ENCODE assay signal across 30 cellular contexts in the genomic region with DNA sequence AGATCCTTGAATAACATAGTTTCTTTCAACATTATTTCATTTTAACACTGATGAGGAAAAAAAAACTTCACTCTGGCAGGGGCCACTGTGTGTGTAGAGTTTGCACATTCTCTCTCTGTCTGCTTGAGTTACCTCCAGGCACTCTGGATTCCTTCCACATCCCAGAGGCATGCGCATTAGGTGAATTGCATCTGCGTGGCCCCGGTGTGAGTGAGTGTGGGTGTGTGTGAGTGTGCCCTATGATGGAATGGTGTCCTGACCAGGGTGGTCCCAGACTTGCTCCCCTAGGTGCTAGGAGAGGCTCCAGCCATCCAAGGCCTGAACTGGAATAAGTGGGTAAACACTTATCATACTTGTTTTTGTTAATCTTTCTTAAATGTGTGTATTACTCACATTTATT.
"Had no signal": no experiment of that assay in that cellular context is flagged by ENCODE, and none has a peak within 500 bp of the region (broad histone marks: within the 10 kb centered on the region; RNA-seq: fewer than 3 reads in every experiment).

No MANE protein-coding gene starts in this region.

- H3K36me3 Mint-ChIP-seq: activated CD8-positive, alpha-beta memory T cell treated with anti-CD3 and anti-CD28 coated beads, Interleukin-2, amount 10 ng/mL, durations not matched to agents 7 days and 5 days; activated naive CD4-positive, alpha-beta T cell treated with anti-CD3 and anti-CD28 coated beads, Interleukin-2, amount 10 ng/mL, durations not matched to agents 7 days and 5 days; activated naive CD8-positive, alpha-beta T cell had no signal

- H3K27ac ChIP-seq: brain microvascular endothelial cell, cardiac muscle cell, WERI-Rb-1 had no signal

- H3K9me3 Mint-ChIP-seq: activated CD4-positive, alpha-beta memory T cell treated with anti-CD3 and anti-CD28 coated beads, Interleukin-2, amount 10 ng/mL, durations not matched to agents 7 days and 5 days; activated naive CD8-positive, alpha-beta T cell treated with anti-CD3 and anti-CD28 coated beads, Interleukin-2, amount 50 U/mL, for 24 hours had no signal

- H3K4me3 Mint-ChIP-seq: activated CD4-positive, alpha-beta memory T cell treated with anti-CD3 and anti-CD28 coated beads, Interleukin-2, amount 10 ng/mL, durations not matched to agents 7 days and 5 days; activated CD8-positive, alpha-beta memory T cell treated with anti-CD3 and anti-CD28 coated beads, Interleukin-2, amount 10 ng/mL, durations not matched to agents 7 days and 5 days; activated naive CD4-positive, alpha-beta T cell treated with anti-CD3 and anti-CD28 coated beads, Interleukin-2, amount 10 ng/mL, durations not matched to agents 7 days and 5 days; activated naive CD8-positive, alpha-beta T cell; activated naive CD8-positive, alpha-beta T cell treated with anti-CD3 and anti-CD28 coated beads, Interleukin-2, amount 50 U/mL, for 24 hours; activated T-helper 17 cell treated with anti-CD3 and anti-CD28 coated beads, Interleukin-2, amount 50 U/mL, for 72 hours; central memory CD8-positive, alpha-beta T cell had no signal

- H3K36me3 ChIP-seq: brain microvascular endothelial cell, cardiac muscle cell, WERI-Rb-1 had no signal

- H3K27ac Mint-ChIP-seq: activated CD4-positive, alpha-beta memory T cell treated with anti-CD3 and anti-CD28 coated beads, Interleukin-2, amount 10 ng/mL, durations not matched to agents 7 days and 5 days; activated CD8-positive, alpha-beta memory T cell treated with anti-CD3 and anti-CD28 coated beads, Interleukin-2, amount 10 ng/mL, durations not matched to agents 7 days and 5 days; activated naive CD4-positive, alpha-beta T cell treated with anti-CD3 and anti-CD28 coated beads, Interleukin-2, amount 10 ng/mL, durations not matched to agents 7 days and 5 days; activated naive CD8-positive, alpha-beta T cell; activated naive CD8-positive, alpha-beta T cell treated with anti-CD3 and anti-CD28 coated beads, Interleukin-2, amount 50 U/mL, for 24 hours; activated T-helper 17 cell treated with anti-CD3 and anti-CD28 coated beads, Interleukin-2, amount 50 U/mL, for 72 hours had no signal

- H3K27me3 ChIP-seq: brain microvascular endothelial cell, cardiac muscle cell had no signal

- H3K4me3 ChIP-seq: cardiac muscle cell, K562 had no signal

- ATAC-seq: activated CD8-positive, alpha-beta memory T cell treated with anti-CD3 and anti-CD28 coated beads, Interleukin-2, amount 10 ng/mL, durations not matched to agents 7 days and 5 days; activated naive CD8-positive, alpha-beta T cell treated with anti-CD3 and anti-CD28 coated beads, Interleukin-2, amount 50 U/mL, for 24 hours; activated T-helper 17 cell treated with anti-CD3 and anti-CD28 coated beads, Interleukin-2, amount 50 U/mL, for 72 hours; K562 had no signal

- H3K27me3 Mint-ChIP-seq: activated CD4-positive, alpha-beta memory T cell treated with anti-CD3 and anti-CD28 coated beads, Interleukin-2, amount 10 ng/mL, durations not matched to agents 7 days and 5 days; activated CD8-positive, alpha-beta memory T cell treated with anti-CD3 and anti-CD28 coated beads, Interleukin-2, amount 10 ng/mL, durations not matched to agents 7 days and 5 days; activated naive CD4-positive, alpha-beta T cell treated with anti-CD3 and anti-CD28 coated beads, Interleukin-2, amount 10 ng/mL, durations not matched to agents 7 days and 5 days; activated naive CD8-positive, alpha-beta T cell; activated naive CD8-positive, alpha-beta T cell treated with anti-CD3 and anti-CD28 coated beads, Interleukin-2, amount 50 U/mL, for 24 hours; activated T-helper 17 cell treated with anti-CD3 and anti-CD28 coated beads, Interleukin-2, amount 50 U/mL, for 72 hours; central memory CD8-positive, alpha-beta T cell had no signal

- DNase-seq: activated CD4-positive, alpha-beta memory T cell treated with anti-CD3 and anti-CD28 coated beads, Interleukin-2, amount 10 ng/mL, durations not matched to agents 7 days and 5 days; activated CD4-positive, alpha-beta T cell treated with anti-CD3 and anti-CD28 coated beads for 1 hour; activated CD4-positive, alpha-beta T cell treated with anti-CD3 and anti-CD28 coated beads for 48 hours; activated CD4-positive, CD25-positive, alpha-beta regulatory T cell; activated CD8-positive, alpha-beta memory T cell treated with anti-CD3 and anti-CD28 coated beads for 24 hours; activated CD8-positive, alpha-beta memory T cell treated with anti-CD3 and anti-CD28 coated beads, Interleukin-2, amount 10 ng/mL, durations not matched to agents 7 days and 5 days; activated CD8-positive, alpha-beta memory T cell treated with anti-CD3 and anti-CD28 coated beads, Interleukin-2, amount 50 U/mL, for 48 hours; activated gamma-delta T cell; activated naive CD4-positive, alpha-beta T cell treated with anti-CD3 and anti-CD28 coated beads, Interleukin-2, amount 10 ng/mL, durations not matched to agents 7 days and 5 days; activated naive CD8-positive, alpha-beta T cell treated with anti-CD3 and anti-CD28 coated beads, Interleukin-2, amount 50 U/mL, for 24 hours; activated T-cell treated with anti-CD3 and anti-CD28 coated beads, Interleukin-2, amount 50 U/mL, for 48 hours; anterior cingulate cortex; brain microvascular endothelial cell; NCI-H1105 treated with DMSO at 0.1 percent for 48 hours; NCI-H1436; NCI-H1694; NCI-H1930; NCI-H2081 treated with DMSO at 0.1 percent for 48 hours; NCI-H226; NCI-H446 treated with DMSO at 0.1 percent for 48 hours; NCI-H524 treated with DMSO at 0.1 percent for 48 hours; NK-92 treated with Interleukin-12 subunit alpha and Interleukin-12 subunit beta, amount 100 ng/mL, for 24 hours; Right ventricle myocardium superior; T1000; WERI-Rb-1 had no signal

- H3K4me1 Mint-ChIP-seq: activated CD4-positive, alpha-beta memory T cell treated with anti-CD3 and anti-CD28 coated beads, Interleukin-2, amount 10 ng/mL, durations not matched to agents 7 days and 5 days; activated CD8-positive, alpha-beta memory T cell treated with anti-CD3 and anti-CD28 coated beads, Interleukin-2, amount 10 ng/mL, durations not matched to agents 7 days and 5 days; activated naive CD4-positive, alpha-beta T cell treated with anti-CD3 and anti-CD28 coated beads, Interleukin-2, amount 10 ng/mL, durations not matched to agents 7 days and 5 days; activated naive CD8-positive, alpha-beta T cell treated with anti-CD3 and anti-CD28 coated beads, Interleukin-2, amount 50 U/mL, for 24 hours; activated T-helper 17 cell treated with anti-CD3 and anti-CD28 coated beads, Interleukin-2, amount 50 U/mL, for 72 hours; central memory CD8-positive, alpha-beta T cell had no signal
